Comparison of ENCODE assay signal across 8 cellular contexts in genomic region chr7:143362126-143362961, GRCh38. TPM values are rescaled to one million over a fixed set of nuclear protein-coding genes. Genes with fewer than 3 reads are reported as not detected.
DNase-seq lines count a peak whose midpoint lies in the region; ATAC-seq and TF ChIP-seq lines count a peak whose summit lies in the region.

TSS of gene FAM131B (minus strand) at chr7:143362713. CDS start at chr7:143362603, 110 bp downstream.

- peaks cover 3% of the 10 kb centered on the region for H3K27me3 ChIP-seq in GM06990 (replicated peaks; ENCODE audit: control insufficient read depth, insufficient read depth, low read length)

- DNase-seq in GM06990 (ENCODE audit: extremely low read depth, insufficient read length) (no peak), germinal center (ENCODE audit: low spot score) (peak; percentile 49), omental fat pad (ENCODE audit: low spot score) (no peak)
- DNase-seq in activated T-cell treated with anti-CD3 and anti-CD28 coated beads, Interleukin-2, amount 50 U/mL, for 48 hours, result peak; percentile 47 to 54

- TF ChIP-seq CTCF in GM06990 (IDR thresholded peaks at IDR 0.05; ENCODE audit: insufficient read depth, low read length, poor library complexity, severe bottlenecking), result no peak
- TF ChIP-seq CTCF in omental fat pad (IDR thresholded peaks at IDR 0.05), result no peak

- peak within 1 kb of the TSS; percentile 46 for H3K4me3 ChIP-seq in GM06990 (replicated peaks; ENCODE audit: low read depth, low read length)

- H3K36me3 ChIP-seq in GM06990 (ENCODE audit: control insufficient read depth, insufficient read depth, low read length), result no peaks in the 10 kb centered on the region

- ATAC-seq in HG03571 (IDR thresholded peaks at IDR 0.05; ENCODE audit: unreplicated experiment), result peak; percentile 49
- peak; percentile 56 for ATAC-seq in omental fat pad (ENCODE audit: low FRiP score)
- no peak for ATAC-seq in GM18517 (IDR thresholded peaks at IDR 0.05; ENCODE audit: unreplicated experiment)
- ATAC-seq in HG03378 (IDR thresholded peaks at IDR 0.05; ENCODE audit: unreplicated experiment), result no peak
- no peak for ATAC-seq in GM19328 (IDR thresholded peaks at IDR 0.05; ENCODE audit: unreplicated experiment)

RNA-seq across cellular contexts. Expression of gene FAM131B, which starts in this region (rescaled TPM):
- 1 to 10 TPM in 1 of 4 donors, under 1 TPM in 3; 0.56 to 1.2 (median 0.77) TPM for total RNA-seq in omental fat pad

Comparison
In these comparisons a context has a peak if more than half of its experiments do, and no peak if none do; other contexts are left out.
1. DNase-seq: peak in activated T-cell treated with anti-CD3 and anti-CD28 coated beads, Interleukin-2, amount 50 U/mL, for 48 hours (2 of 2) and germinal center (single experiment); none in GM06990 (single experiment) and omental fat pad (single experiment).
2. ATAC-seq: peak in HG03571 (single experiment) and omental fat pad (single experiment); none in GM18517 (single experiment), HG03378 (single experiment) and GM19328 (single experiment).